Comparison of ENCODE assay signal across 7 cellular contexts in the genomic region with DNA sequence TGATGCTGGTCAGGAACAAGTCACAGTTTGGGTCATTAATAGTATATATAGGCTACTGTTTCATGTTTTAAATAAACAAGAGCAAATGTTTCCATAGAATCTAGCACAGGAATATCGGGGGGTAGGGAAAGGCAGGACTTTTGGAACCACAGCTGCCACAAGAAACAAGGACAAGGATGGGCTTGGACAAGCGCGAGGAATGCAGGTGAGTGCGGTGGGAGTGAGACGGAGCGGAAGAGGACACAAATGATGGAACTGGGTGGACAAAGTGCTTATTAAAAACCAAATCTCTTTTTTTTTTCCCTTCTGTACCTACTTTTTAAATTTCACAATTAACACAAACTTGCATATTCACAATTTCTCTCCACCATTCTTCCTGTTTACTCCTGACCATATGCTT.
"Had no signal": no experiment of that assay in that cellular context is flagged by ENCODE, and none has a peak within 500 bp of the region (broad histone marks: within the 10 kb centered on the region; RNA-seq: fewer than 3 reads in every experiment).

No MANE protein-coding gene starts in this region.

- H3K4me3 ChIP-seq: GM23338 had no signal

- H3K27ac ChIP-seq: HL-60, KMS-11 had no signal

- H3K9me3 Mint-ChIP-seq: GM23338 had no signal

- DNase-seq: H9, HCEC 1CT, IMR-90, KBM-7 had no signal

- H3K4me3 Mint-ChIP-seq: GM23338, H9 had no signal

- H3K27ac Mint-ChIP-seq: GM23338, H9 had no signal

- ATAC-seq: GM23338 had no signal
